8 cellular contexts compared by ENCODE assay signal in the genomic region with DNA sequence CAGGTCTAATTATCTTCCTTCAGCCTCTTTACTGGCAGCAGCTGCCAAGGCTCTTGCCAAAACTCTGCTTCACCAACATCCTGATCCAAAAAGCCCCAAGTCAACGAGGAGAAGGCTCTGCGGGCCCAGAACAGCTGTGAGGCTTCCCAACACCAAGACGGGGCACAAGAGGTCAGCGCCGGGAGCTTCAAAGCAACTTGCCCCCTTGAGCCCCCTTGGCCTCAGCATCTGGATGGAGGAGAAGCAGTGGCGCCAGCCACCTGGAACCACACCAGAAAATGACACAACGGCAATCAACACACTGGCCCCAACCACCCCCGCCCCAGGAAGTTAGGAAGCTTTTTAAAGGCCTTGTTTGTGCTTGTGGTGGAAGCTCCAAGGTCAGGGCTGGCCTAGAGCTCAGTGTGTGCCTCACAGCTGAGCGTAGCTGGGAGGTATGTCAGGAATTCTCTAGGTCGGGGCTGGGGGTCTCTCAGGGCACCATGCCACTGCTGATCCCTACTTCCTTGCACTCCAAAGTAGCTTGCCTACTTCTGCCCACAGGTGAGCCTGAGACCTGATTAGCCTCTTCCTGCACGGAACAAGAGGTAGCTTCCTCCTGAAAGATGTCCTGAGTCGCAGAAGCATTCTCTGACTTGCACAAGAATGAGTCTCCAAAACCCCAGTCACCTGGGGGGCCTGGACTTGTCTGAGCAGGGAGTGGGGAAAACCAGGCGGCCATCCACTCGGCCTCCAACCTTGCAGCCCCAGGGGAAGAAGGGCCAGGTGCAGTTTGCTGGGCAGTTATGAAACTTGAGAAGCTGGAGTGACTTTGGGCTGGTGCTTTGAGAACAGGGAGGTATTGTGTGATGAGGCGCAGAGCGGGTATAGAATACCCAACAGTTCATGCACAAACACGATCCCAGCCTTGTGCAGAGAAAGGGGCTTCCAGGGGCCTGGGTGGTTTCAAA. TPM values are rescaled to one million over a fixed set of nuclear protein-coding genes. Genes with fewer than 3 reads are reported as not detected.
DNase-seq lines count a peak whose midpoint lies in the region; ATAC-seq, FAIRE-seq and TF ChIP-seq lines count a peak whose summit lies in the region.

No MANE protein-coding gene starts in this region.

- H2BK15ac ChIP-seq in H1 (ENCODE audit: low read length) = no peak overlapping the region

- H2AFZ ChIP-seq in H1 (ENCODE audit: low read length) = no peak overlapping the region

- POLR2A ChIA-PET in H1 (lab: Charles Lee; ENCODE audit: partially characterized antibody) = interaction anchor here (0.6 to 2.4 kb wide), 7 partner anchors 10 to 282 kb away, joined by 3 to 9 read pairs (median 3); partner anchors contain the start of genes ENAH and SRP9

- no peak overlapping the region for H3K56ac ChIP-seq in H1 (replicated peaks; ENCODE audit: insufficient read length, low read depth, low read length)

- no peak for TF ChIP-seq CTCF in H1 (IDR thresholded peaks at IDR 0.05; ENCODE audit: control extremely low read depth in 1 of 3, insufficient read depth in 1 of 3, low read depth in 1 of 3, low read length in 3 of 3)

- ATAC-seq in GM19452 (IDR thresholded peaks at IDR 0.05; ENCODE audit: unreplicated experiment) (no peak), HG03354 (IDR thresholded peaks at IDR 0.05; ENCODE audit: poor library complexity, severe bottlenecking, unreplicated experiment) (no peak)

- peak overlapping the region; percentile 59 for H4K8ac ChIP-seq in H1 (ENCODE audit: extremely low read depth, insufficient read depth, low read length)

- peak; percentile 71 for DNase-seq in AG20443 (ENCODE audit: low spot score)
- peak; percentile 81 for DNase-seq in NCI-H2029 treated with DMSO at 0.1 percent for 48 hours (lab: John Stamatoyannopoulos, UW)
- DNase-seq in H1 (ENCODE audit: low read depth in 1 of 2, low spot score in 2 of 2) = peak in 1 of 2 experiments; percentile 46
- DNase-seq in NCI-H2227 (lab: John Stamatoyannopoulos, UW; ENCODE audit: unreplicated experiment) = no peak
- no peak for DNase-seq in ACHN

- TF ChIP-seq EP300 in H1 (IDR thresholded peaks at IDR 0.05; ENCODE audit: borderline replicate concordance in 1 of 2, low read depth in 2 of 2, low read length in 2 of 2) = no peak

- H3K14ac ChIP-seq in H1 (ENCODE audit: insufficient read length) = no peak overlapping the region

- no peak overlapping the region for H3K27ac ChIP-seq in H1 (ENCODE audit: low read depth, low read length)
- H3K27ac ChIP-seq in muscle layer of duodenum (ENCODE audit: low read length) = peak overlapping the region; percentile 28

- in situ Hi-C loops in ACHN (cut with HindIII; ENCODE audit: low pct_ligation_motif_present, low pct_unique_long_range_greater_than_20kb, low sequenced_read_pairs) = no loop called here

- H3K23ac ChIP-seq in H1 (ENCODE audit: insufficient read length) = no peak overlapping the region

- TF ChIP-seq RAD21 in H1 (IDR thresholded peaks at IDR 0.05 in 1 of 2, conservative IDR thresholded peaks at IDR 0.05 in 1 of 2; ENCODE audit: low read depth in 2 of 2, low read length in 2 of 2) = no peak

- H3K23me2 ChIP-seq in H1 (ENCODE audit: low read depth, low read length) = 0 out of 2 replicates have a peak, but pooled peaks cover 2% of the 10 kb centered on the region

- H3K4me1 ChIP-seq in H1 (replicated peaks in 1 of 4; ENCODE audit: control insufficient read depth in 3 of 4, insufficient read depth in 4 of 4, low read length in 3 of 4) = peaks cover 4 to 11% (median 11%) of the 10 kb centered on the region in 4 experiments; a peak in 5 of 7 replicates
- H3K4me1 ChIP-seq in muscle layer of duodenum (ENCODE audit: control insufficient read depth in 1 of 2, insufficient read depth in 2 of 2, low read length in 2 of 2) = peaks cover 24 to 40% of the 10 kb centered on the region in 2 donors

- FAIRE-seq in H1 (lab: Jason Lieb, UNC) = no peak

- H3K9me3 ChIP-seq in H1 (ENCODE audit: insufficient read depth in 2 of 2, low read depth in 1 of 2, low read length in 1 of 2) (no peaks in the 10 kb centered on the region), muscle layer of duodenum (ENCODE audit: control insufficient read depth in 1 of 2, low read length in 2 of 2) (no peaks in the 10 kb centered on the region)

- no peaks in the 10 kb centered on the region for H4K20me1 ChIP-seq in H1 (replicated peaks in 1 of 2; ENCODE audit: control insufficient read depth in 1 of 2, insufficient read depth in 2 of 2, low read length in 2 of 2)

- H3K4ac ChIP-seq in H1 (replicated peaks; ENCODE audit: insufficient read length, low read depth, low read length) = no peak overlapping the region

- CTCF ChIA-PET in H1 (lab: Charles Lee; ENCODE audit: partially characterized antibody) = interaction anchor here (0.7 to 8.9 kb wide), 21 partner anchors 11 to 289 kb away, joined by 3 to 229 read pairs (median 3); partner anchors contain the start of gene SRP9

- H3K79me1 ChIP-seq in H1 (ENCODE audit: low read depth, low read length) = no peaks in the 10 kb centered on the region

- peak overlapping the region; percentile 61 for H2BK5ac ChIP-seq in H1 (ENCODE audit: low read depth, low read length)

- 0 out of 2 replicates have a peak overlapping the region, but pooled peaks have one; percentile 48 for H2AK5ac ChIP-seq in H1 (ENCODE audit: low read depth, low read length)

- no peak overlapping the region for H3K9ac ChIP-seq in H1 (replicated peaks in 1 of 4; ENCODE audit: extremely low read depth in 1 of 4, low read depth in 3 of 4, low read length in 3 of 4)

- no peaks in the 10 kb centered on the region for H3K79me2 ChIP-seq in H1 (ENCODE audit: control insufficient read depth in 1 of 2, insufficient read depth in 2 of 2, low read length in 2 of 2)

- no peak overlapping the region for H2BK20ac ChIP-seq in H1 (ENCODE audit: low read length)

- H3K18ac ChIP-seq in H1 (ENCODE audit: extremely low read depth, low read length) = no peak overlapping the region

- no peak overlapping the region for H2BK120ac ChIP-seq in H1 (replicated peaks; ENCODE audit: low read depth, low read length)

- TF ChIP-seq POLR2A in H1 (IDR thresholded peaks at IDR 0.05; ENCODE audit: control extremely low read depth in 1 of 2, low read depth in 2 of 2, low read length in 2 of 2) = no peak

- no peak overlapping the region for H4K5ac ChIP-seq in H1 (ENCODE audit: insufficient read length, low read depth, low read length)

- no peak overlapping the region for H3K4me3 ChIP-seq in H1 (ENCODE audit: extremely low read depth in 1 of 4, insufficient read depth in 2 of 4, low read depth in 3 of 4, low read length in 4 of 4)
- no peak overlapping the region for H3K4me3 ChIP-seq in muscle layer of duodenum (ENCODE audit: low read depth in 1 of 2, low read length in 2 of 2)

- H3K36me3 ChIP-seq in H1 (ENCODE audit: control insufficient read depth in 2 of 4, insufficient read depth in 4 of 4, low read length in 3 of 4) (no peaks in the 10 kb centered on the region), muscle layer of duodenum (ENCODE audit: control insufficient read depth in 1 of 2, insufficient read depth in 2 of 2, low read length in 2 of 2) (no peaks in the 10 kb centered on the region)

- H3K4me2 ChIP-seq in H1 (ENCODE audit: insufficient read depth in 1 of 2, low read depth in 2 of 2, low read length in 2 of 2) = no peak overlapping the region; a peak in 1 of 4 replicates

- no peaks in the 10 kb centered on the region; a peak in 1 of 7 replicates for H3K27me3 ChIP-seq in H1 (replicated peaks in 1 of 4; ENCODE audit: control insufficient read depth in 3 of 4, extremely low read depth in 1 of 4, insufficient read depth in 3 of 4, low read length in 3 of 4)
- H3K27me3 ChIP-seq in muscle layer of duodenum (ENCODE audit: low read depth, low read length) = no peaks in the 10 kb centered on the region

- 85% methylated on average over 15 of the region's 17 CpGs; no CpG with 5 or more reads in 1 of the 2 experiments for WGBS in H1 (ENCODE audit: extremely low coverage in 1 of 2, insufficient coverage in 1 of 2, insufficient read length in 1 of 2, insufficient replicate concordance in 2 of 2, low coverage in 1 of 2, low lambda C conversion rate in 2 of 2, missing lambda C conversion rate in 1 of 2), 2 experiments

- peak overlapping the region; percentile 25 for H4K91ac ChIP-seq in H1 (replicated peaks; ENCODE audit: insufficient read length, low read length)

- H2BK12ac ChIP-seq in H1 (ENCODE audit: low read depth, low read length) = no peak overlapping the region

TF ChIP-seq in H1, 55 proteins besides CTCF, POLR2A, EP300 and RAD21:
- TF ChIP-seq TCF12 (IDR thresholded peaks at IDR 0.05; ENCODE audit: low read depth, low read length) = 0 out of 2 replicates have a peak, but pooled peaks have one; percentile 33
- TF ChIP-seq MAX (IDR thresholded peaks at IDR 0.05) = no peak
- TF ChIP-seq RXRA (IDR thresholded peaks at IDR 0.05; ENCODE audit: insufficient read depth, low read depth, low read length) = no peak
- no peak for TF ChIP-seq NRF1 (IDR thresholded peaks at IDR 0.05; ENCODE audit: low read depth, low read length)
- TF ChIP-seq TEAD4 (IDR thresholded peaks at IDR 0.05; ENCODE audit: low read depth, low read length) = peak; percentile 89
TF ChIP-seq in H1: peak in this region for 2.

RNA-seq across cellular contexts. Expression of gene SRP9, which starts 9.8 kb away (rescaled TPM):
- total RNA-seq in H1 (2021; fragmentation: NEBNext Ultra II Directional; extraction: Animal tissue kit (Norgen Biotek cat#: 25700)) = 446 and 448 TPM in 2 replicates
- 342 and 572 TPM in 2 replicates for polyA plus RNA-seq in H1 (2011; rRNA removed)
- polyA plus RNA-seq in H1 (2011; cell fraction: cytosol; rRNA removed) = 639 TPM
- polyA plus RNA-seq in H1 (2011; cell fraction: nucleus; rRNA removed) = 94.4 TPM
- polyA plus RNA-seq in H1 (2012, experiment 1 of 2) = 256 to 682 TPM (median 537 TPM) in 4 replicates
- 59.1 TPM for polyA plus RNA-seq in H1 (2012, experiment 2 of 2)
- polyA plus RNA-seq in H1 (2013, experiment 1 of 2) = 274 TPM
- polyA plus RNA-seq in H1 (2013, experiment 2 of 2) = 272 TPM
- polyA minus RNA-seq in H1 (2011; rRNA and poly(A)+ RNA removed) = 150 and 182 TPM in 2 replicates
- 259 TPM for polyA minus RNA-seq in H1 (2011; cell fraction: cytosol; rRNA and poly(A)+ RNA removed)
- polyA minus RNA-seq in H1 (2011; cell fraction: nucleus; rRNA and poly(A)+ RNA removed) = 78.2 TPM

RNA-seq across cellular contexts. Expression of gene EPHX1, which starts 42.1 kb away (rescaled TPM):
- total RNA-seq in H1 (2021; fragmentation: NEBNext Ultra II Directional; extraction: Animal tissue kit (Norgen Biotek cat#: 25700)) = 79.1 and 80.0 TPM in 2 replicates
- 45.3 and 47.6 TPM in 2 replicates for polyA plus RNA-seq in H1 (2011; rRNA removed)
- 23.5 TPM for polyA plus RNA-seq in H1 (2011; cell fraction: cytosol; rRNA removed)
- 50.9 TPM for polyA plus RNA-seq in H1 (2011; cell fraction: nucleus; rRNA removed)
- polyA plus RNA-seq in H1 (2012, experiment 1 of 2) = 87.4 to 98.2 TPM (median 91.4 TPM) in 4 replicates
- polyA plus RNA-seq in H1 (2012, experiment 2 of 2) = 157 TPM
- 157 TPM for polyA plus RNA-seq in H1 (2013, experiment 1 of 2)
- polyA plus RNA-seq in H1 (2013, experiment 2 of 2) = 166 TPM
- polyA minus RNA-seq in H1 (2011; rRNA and poly(A)+ RNA removed) = 30.1 and 31.7 TPM in 2 replicates
- polyA minus RNA-seq in H1 (2011; cell fraction: cytosol; rRNA and poly(A)+ RNA removed) = 19.2 TPM
- polyA minus RNA-seq in H1 (2011; cell fraction: nucleus; rRNA and poly(A)+ RNA removed) = 22.1 TPM

Comparison
In these comparisons a context has a peak if more than half of its experiments do, and no peak if none do; other contexts are left out.
1. DNase-seq: peak in AG20443 (single experiment) and NCI-H2029 treated with DMSO at 0.1 percent for 48 hours (single experiment); none in NCI-H2227 (single experiment) and ACHN (single experiment).